ENCODE assay signal across 8 cellular contexts in the genomic region with DNA sequence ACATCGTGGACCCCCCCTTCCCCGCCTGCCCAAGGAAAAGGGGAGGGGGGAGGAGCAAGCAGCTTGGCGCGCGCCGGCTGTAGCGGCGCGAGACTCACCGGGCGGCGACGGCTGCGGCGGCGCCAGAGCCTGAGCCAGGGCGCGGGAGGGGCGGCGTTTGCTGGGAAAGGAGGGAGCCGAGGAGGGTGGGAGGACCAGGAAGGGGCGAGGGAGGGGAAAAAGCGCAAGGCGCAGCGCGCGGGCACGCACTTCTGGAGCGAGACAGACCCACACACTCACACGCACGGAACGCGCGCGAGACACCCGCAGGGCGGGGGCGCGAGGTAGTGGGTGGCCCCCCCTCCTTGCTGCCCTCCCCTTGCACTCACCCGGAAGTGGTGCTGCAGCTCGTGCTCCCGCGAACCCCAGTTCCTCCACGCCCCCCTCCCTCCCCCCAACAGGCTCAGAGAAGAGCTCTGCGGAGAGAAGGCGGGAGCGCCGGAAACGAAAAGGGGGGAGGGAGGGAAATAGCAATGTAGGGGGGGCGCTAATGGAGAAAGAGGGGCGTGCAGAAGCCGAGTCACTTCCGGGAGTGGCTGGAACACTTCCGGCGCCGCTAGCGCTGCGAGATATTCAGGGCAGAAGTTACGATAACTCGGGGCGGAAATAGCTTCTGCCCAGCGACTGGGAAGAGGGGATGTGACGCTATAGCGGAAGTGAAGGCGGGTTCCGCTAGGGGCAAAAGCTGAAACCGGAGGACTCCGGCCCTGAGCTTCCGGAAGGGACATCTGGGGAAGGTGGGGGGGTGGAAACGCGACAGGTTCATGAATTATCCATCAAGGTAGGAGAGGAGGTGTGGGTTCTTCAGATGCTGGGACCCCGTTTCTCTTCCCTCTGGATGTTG. TPM values are rescaled to one million over a fixed set of nuclear protein-coding genes. Genes with fewer than 3 reads are reported as not detected.
A peak's percentile ranks its signal among the peaks of the same experiment; 100 is the strongest.
DNase-seq lines count a peak whose midpoint lies in the region; ATAC-seq and TF ChIP-seq lines count a peak whose summit lies in the region.

A gene (minus strand): TSS at position 376 of the 883 bp plus-strand sequence. CDS start 9,855 bp downstream, outside the sequence.

- H2AFZ ChIP-seq in KMS-11 (ENCODE audit: low read depth) = peak within 1 kb of the TSS; percentile 53

- peak within 1 kb of the TSS; percentile 87 for H3K9ac ChIP-seq in KMS-11
- peak within 1 kb of the TSS; percentile 87 for H3K9ac ChIP-seq in mucosa of stomach (ENCODE audit: low read length)

- H3K4me1 ChIP-seq in KMS-11 (ENCODE audit: low read depth, poor library complexity, severe bottlenecking) = peaks cover 28% of the 10 kb centered on the region
- H3K4me1 ChIP-seq in Peyer's patch = peaks cover 0 to 26% (median 15%) of the 10 kb centered on the region in 4 donors
- H3K4me1 ChIP-seq in esophagus (ENCODE audit: control insufficient read depth in 2 of 2, insufficient read depth in 2 of 2, low read length in 1 of 2) = peaks cover 3 to 7% of the 10 kb centered on the region in 2 donors
- peaks cover 22% of the 10 kb centered on the region for H3K4me1 ChIP-seq in mucosa of stomach (ENCODE audit: control insufficient read depth, insufficient read depth, low read length)

- peak; percentile 77 for ATAC-seq in GM21737 (IDR thresholded peaks at IDR 0.05; ENCODE audit: unreplicated experiment)

- H3K27me3 ChIP-seq in KMS-11 (ENCODE audit: insufficient read depth, low read depth) (peaks cover 10% of the 10 kb centered on the region; the same call in 1 of the 2 replicates), Peyer's patch (no peaks in the 10 kb centered on the region), esophagus (ENCODE audit: control insufficient read depth in 1 of 2, insufficient read depth in 2 of 2, low read length in 2 of 2) (no peaks in the 10 kb centered on the region), mucosa of stomach (ENCODE audit: control insufficient read depth, insufficient read depth, low read length) (peaks cover 2% of the 10 kb centered on the region)

- H3K4me3 ChIP-seq in KMS-11 (IDR thresholded peaks at IDR 0.05; ENCODE audit: insufficient read depth, low read depth, low read length) (no peak within 1 kb of the TSS), Peyer's patch (peak within 1 kb of the TSS; percentile 88 to 95 (median 92)), esophagus (ENCODE audit: low read depth in 1 of 2, low read length in 2 of 2) (peak within 1 kb of the TSS; percentile 86 to 92), mucosa of stomach (ENCODE audit: low read length) (peak within 1 kb of the TSS; percentile 85)

- 0% methylated on average over 62 to 72 of the region's 72 CpGs for WGBS in esophagus, 2 donors

- H3K79me2 ChIP-seq in KMS-11 (ENCODE audit: insufficient read depth, low read depth) = peaks cover 43% of the 10 kb centered on the region

- DNase-seq in DMS53 treated with DMSO at 0.1 percent for 48 hours (lab: John Stamatoyannopoulos, UW; ENCODE audit: unreplicated experiment) = peak; percentile 100
- DNase-seq in Peyer's patch = peak; percentile 94 to 99 (median 96)
- DNase-seq in activated T-cell treated with anti-CD3 and anti-CD28 coated beads, Interleukin-2, amount 50 U/mL, for 48 hours = peak; percentile 91 to 93
- DNase-seq in stimulated activated CD8-positive, alpha-beta memory T cell treated with anti-CD3 and anti-CD28 coated beads, Interleukin-7, amount 100 ng/mL, for 1 hour (ENCODE audit: low read depth in 2 of 2) = peak; percentile 84 to 90

- H3K27ac ChIP-seq in KMS-11 (peak within 1 kb of the TSS; percentile 79), Peyer's patch (peak within 1 kb of the TSS; percentile 96 to 99 (median 98)), esophagus (ENCODE audit: low read depth in 2 of 2, low read length in 1 of 2) (peak within 1 kb of the TSS; percentile 96 to 97)

- TF ChIP-seq POLR2A in Peyer's patch (IDR thresholded peaks at IDR 0.05) = peak; percentile 54 to 57

- peak within 1 kb of the TSS; percentile 100 for H3K4me2 ChIP-seq in KMS-11

- H3K9me3 ChIP-seq in Peyer's patch = no peaks in the 10 kb centered on the region
- no peaks in the 10 kb centered on the region for H3K9me3 ChIP-seq in esophagus (ENCODE audit: control insufficient read depth in 2 of 2, insufficient read depth in 1 of 2, low read depth in 1 of 2, low read length in 1 of 2)
- H3K9me3 ChIP-seq in mucosa of stomach (ENCODE audit: control insufficient read depth, low read length) = no peaks in the 10 kb centered on the region

- H3K36me3 ChIP-seq in KMS-11 (ENCODE audit: insufficient read depth) (no peaks in the 10 kb centered on the region), Peyer's patch (no peaks in the 10 kb centered on the region), esophagus (ENCODE audit: control insufficient read depth in 2 of 2, insufficient read depth in 2 of 2, low read length in 1 of 2) (no peaks in the 10 kb centered on the region), mucosa of stomach (ENCODE audit: control insufficient read depth, insufficient read depth, low read length) (peaks cover 3% of the 10 kb centered on the region)

- TF ChIP-seq CTCF in KMS-11 (conservative IDR thresholded peaks at IDR 0.05; ENCODE audit: low read depth, low read length) = no peak
- TF ChIP-seq CTCF in Peyer's patch (IDR thresholded peaks at IDR 0.05) = peak in 5 of 6 experiments; percentile 15 to 58 (median 42)

- H4K20me1 ChIP-seq in KMS-11 (ENCODE audit: insufficient read depth) = no peaks in the 10 kb centered on the region

RNA-seq across cellular contexts. Expression of the gene that starts here (rescaled TPM):
- 10 to 100 TPM; 35.6 to 96.6 (median 80.2) TPM for total RNA-seq in Peyer's patch
- 10 to 100 TPM; 22.2 to 26.9 TPM for polyA plus RNA-seq in esophagus
